ENCODE assay signal across 1 cellular context in the genomic region with DNA sequence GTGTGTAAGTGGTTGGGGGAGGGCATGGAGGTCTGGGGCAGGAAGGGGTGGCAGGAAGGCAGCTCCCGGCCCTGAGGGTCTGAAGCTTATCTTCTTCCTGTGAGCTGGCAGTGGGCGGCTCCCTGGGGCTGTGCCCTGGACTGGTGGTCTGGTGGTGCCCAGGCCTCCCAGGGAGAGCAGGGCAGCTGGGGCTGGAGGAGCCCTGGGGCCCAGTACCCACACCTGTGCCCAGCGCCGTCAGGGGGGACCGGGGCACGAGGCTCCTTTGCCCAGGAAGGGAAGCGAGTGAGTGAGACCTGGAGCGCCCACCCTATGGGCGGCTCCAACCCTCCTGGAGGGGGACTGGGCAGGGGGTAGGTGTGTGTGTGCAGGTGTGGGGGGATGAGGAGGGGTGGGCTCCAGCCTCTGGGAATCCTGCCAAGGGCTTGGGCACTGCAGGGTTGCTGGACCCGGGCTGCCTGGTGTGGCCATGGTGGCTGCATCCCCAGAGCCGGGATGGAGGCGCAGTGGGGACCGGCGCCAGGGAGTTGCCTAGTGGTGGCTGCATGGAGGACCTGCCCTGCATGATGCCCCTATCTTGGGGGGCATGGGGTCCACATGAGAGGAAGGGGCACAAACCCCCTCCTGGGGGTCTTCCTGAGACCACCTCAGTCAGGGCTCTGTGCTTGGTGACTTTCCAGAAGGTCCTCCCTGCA.
TF ChIP-seq lines count a peak whose summit lies in the region.

No MANE protein-coding gene starts in this region.

TF ChIP-seq in SK-N-SH treated with all-trans-retinoic acid at 6 μM for 48 hours, 23 proteins besides CTCF, POLR2A, EP300 and RAD21 (continued from another document):
- TF ChIP-seq, protein P1, sequence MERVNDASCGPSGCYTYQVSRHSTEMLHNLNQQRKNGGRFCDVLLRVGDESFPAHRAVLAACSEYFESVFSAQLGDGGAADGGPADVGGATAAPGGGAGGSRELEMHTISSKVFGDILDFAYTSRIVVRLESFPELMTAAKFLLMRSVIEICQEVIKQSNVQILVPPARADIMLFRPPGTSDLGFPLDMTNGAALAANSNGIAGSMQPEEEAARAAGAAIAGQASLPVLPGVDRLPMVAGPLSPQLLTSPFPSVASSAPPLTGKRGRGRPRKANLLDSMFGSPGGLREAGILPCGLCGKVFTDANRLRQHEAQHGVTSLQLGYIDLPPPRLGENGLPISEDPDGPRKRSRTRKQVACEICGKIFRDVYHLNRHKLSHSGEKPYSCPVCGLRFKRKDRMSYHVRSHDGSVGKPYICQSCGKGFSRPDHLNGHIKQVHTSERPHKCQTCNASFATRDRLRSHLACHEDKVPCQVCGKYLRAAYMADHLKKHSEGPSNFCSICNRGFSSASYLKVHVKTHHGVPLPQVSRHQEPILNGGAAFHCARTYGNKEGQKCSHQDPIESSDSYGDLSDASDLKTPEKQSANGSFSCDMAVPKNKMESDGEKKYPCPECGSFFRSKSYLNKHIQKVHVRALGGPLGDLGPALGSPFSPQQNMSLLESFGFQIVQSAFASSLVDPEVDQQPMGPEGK (CRISPR knock-in tag; IDR thresholded peaks at IDR 0.05; ENCODE audit: borderline replicate concordance), result no peak
- TF ChIP-seq PPARA (CRISPR knock-in tag; IDR thresholded peaks at IDR 0.05; ENCODE audit: borderline replicate concordance) (no peak), ISL1 (CRISPR knock-in tag; IDR thresholded peaks at IDR 0.05) (no peak), SNAI2 (CRISPR knock-in tag; IDR thresholded peaks at IDR 0.05) (no peak)
